1 cellular context compared by ENCODE assay signal in the genomic region with DNA sequence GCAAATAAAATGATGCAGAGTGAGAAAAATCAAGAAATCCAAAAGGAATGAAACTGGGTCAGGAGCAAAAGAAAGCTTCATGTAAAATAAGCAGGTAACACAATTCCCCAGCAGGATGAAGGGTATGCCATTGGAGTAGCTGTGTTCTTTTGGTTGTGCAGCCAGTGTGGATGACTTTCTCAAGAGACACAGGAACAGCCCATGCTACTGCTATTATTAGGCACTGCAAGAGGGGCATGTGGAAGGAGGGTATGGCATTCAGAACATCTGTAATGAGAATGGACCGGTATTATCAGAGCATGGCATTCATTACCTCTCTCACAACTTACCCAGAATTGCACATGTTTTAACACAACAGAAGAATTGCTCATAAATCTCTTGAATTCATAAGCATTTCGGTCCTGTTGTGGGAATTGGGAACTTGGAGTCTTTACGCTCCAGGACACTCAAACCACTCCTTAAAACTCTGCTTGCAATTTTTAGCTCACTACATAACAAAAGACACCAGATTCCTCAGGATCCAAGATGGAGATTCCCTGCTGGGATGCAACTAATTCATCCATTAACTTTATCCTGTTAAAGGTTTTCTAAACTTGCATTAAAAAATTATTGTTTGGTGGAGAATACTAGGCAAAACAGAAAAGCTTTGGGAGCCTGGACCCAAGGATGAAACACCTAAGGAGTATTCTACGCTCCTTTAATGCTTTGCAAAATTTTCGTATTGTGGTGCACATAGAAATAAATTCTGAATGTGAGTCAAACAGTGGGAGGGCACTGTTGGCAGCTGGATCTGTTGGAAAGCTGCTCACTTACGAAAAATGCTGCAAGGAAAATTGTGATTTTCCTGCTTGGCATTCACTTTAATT.
TF ChIP-seq lines count a peak whose summit lies in the region.

No MANE protein-coding gene starts in this region.

TF ChIP-seq in H1, 55 proteins besides CTCF, POLR2A, EP300 and RAD21 (continued from another document):
- TF ChIP-seq, protein P1, sequence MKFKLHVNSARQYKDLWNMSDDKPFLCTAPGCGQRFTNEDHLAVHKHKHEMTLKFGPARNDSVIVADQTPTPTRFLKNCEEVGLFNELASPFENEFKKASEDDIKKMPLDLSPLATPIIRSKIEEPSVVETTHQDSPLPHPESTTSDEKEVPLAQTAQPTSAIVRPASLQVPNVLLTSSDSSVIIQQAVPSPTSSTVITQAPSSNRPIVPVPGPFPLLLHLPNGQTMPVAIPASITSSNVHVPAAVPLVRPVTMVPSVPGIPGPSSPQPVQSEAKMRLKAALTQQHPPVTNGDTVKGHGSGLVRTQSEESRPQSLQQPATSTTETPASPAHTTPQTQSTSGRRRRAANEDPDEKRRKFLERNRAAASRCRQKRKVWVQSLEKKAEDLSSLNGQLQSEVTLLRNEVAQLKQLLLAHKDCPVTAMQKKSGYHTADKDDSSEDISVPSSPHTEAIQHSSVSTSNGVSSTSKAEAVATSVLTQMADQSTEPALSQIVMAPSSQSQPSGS (IDR thresholded peaks at IDR 0.05; ENCODE audit: low read length) = no peak
- TF ChIP-seq SRF (IDR thresholded peaks at IDR 0.05; ENCODE audit: low read depth, low read length) (no peak), CBX8 (IDR thresholded peaks at IDR 0.05; ENCODE audit: borderline replicate concordance, low read depth, low read length) (no peak), RBBP5 (IDR thresholded peaks at IDR 0.05; ENCODE audit: borderline replicate concordance, low read depth, low read length) (no peak), HDAC6 (IDR thresholded peaks at IDR 0.05; ENCODE audit: low read depth, low read length) (no peak), ASH2L (IDR thresholded peaks at IDR 0.05; ENCODE audit: low read length) (peak; percentile 18), TEAD4 (IDR thresholded peaks at IDR 0.05; ENCODE audit: low read depth, low read length) (peak; percentile 24; the same call in 1 of the 2 replicates), SP4 (IDR thresholded peaks at IDR 0.05; ENCODE audit: low read length) (no peak), GABPA (IDR thresholded peaks at IDR 0.05; ENCODE audit: borderline replicate concordance, insufficient read depth, low read length) (no peak), NRF1 (IDR thresholded peaks at IDR 0.05; ENCODE audit: low read depth, low read length) (no peak), SP2 (IDR thresholded peaks at IDR 0.05; ENCODE audit: low read length) (no peak), KDM5A (IDR thresholded peaks at IDR 0.05; ENCODE audit: low read length) (no peak), CEBPB (IDR thresholded peaks at IDR 0.05; ENCODE audit: low read depth, low read length) (0 out of 2 replicates have a peak, but pooled peaks have one; percentile 2), SUZ12 (IDR thresholded peaks at IDR 0.05; ENCODE audit: low read length) (no peak), JUND (IDR thresholded peaks at IDR 0.05; ENCODE audit: low read length) (no peak), NANOG (IDR thresholded peaks at IDR 0.05; ENCODE audit: insufficient read depth, low read depth, low read length, poor library complexity, severe bottlenecking) (no peak), PHF8 (conservative IDR thresholded peaks at IDR 0.05; ENCODE audit: low read depth, low read length) (no peak; the same call in 1 of the 2 replicates), KDM4A (IDR thresholded peaks at IDR 0.05; ENCODE audit: low read depth, low read length, severe bottlenecking) (no peak), SAP30 (IDR thresholded peaks at IDR 0.05; ENCODE audit: insufficient read depth, insufficient replicate concordance, low read length) (no peak), SP1 (IDR thresholded peaks at IDR 0.05; ENCODE audit: low read depth, low read length) (0 out of 2 replicates have a peak, but pooled peaks have one; percentile 29), BRCA1 (IDR thresholded peaks at IDR 0.05; ENCODE audit: low read depth, low read length) (no peak), BCL11A (IDR thresholded peaks at IDR 0.05; ENCODE audit: low read depth in 2 of 2, low read length in 2 of 2) (no peak), HDAC2 (IDR thresholded peaks at IDR 0.05; ENCODE audit: borderline replicate concordance in 1 of 2, low read depth in 2 of 2, low read length in 2 of 2) (no peak), POU5F1 (IDR thresholded peaks at IDR 0.05; ENCODE audit: low read depth, low read length) (peak; percentile 12; the same call in 1 of the 2 replicates)
- TF ChIP-seq, protein P2, sequence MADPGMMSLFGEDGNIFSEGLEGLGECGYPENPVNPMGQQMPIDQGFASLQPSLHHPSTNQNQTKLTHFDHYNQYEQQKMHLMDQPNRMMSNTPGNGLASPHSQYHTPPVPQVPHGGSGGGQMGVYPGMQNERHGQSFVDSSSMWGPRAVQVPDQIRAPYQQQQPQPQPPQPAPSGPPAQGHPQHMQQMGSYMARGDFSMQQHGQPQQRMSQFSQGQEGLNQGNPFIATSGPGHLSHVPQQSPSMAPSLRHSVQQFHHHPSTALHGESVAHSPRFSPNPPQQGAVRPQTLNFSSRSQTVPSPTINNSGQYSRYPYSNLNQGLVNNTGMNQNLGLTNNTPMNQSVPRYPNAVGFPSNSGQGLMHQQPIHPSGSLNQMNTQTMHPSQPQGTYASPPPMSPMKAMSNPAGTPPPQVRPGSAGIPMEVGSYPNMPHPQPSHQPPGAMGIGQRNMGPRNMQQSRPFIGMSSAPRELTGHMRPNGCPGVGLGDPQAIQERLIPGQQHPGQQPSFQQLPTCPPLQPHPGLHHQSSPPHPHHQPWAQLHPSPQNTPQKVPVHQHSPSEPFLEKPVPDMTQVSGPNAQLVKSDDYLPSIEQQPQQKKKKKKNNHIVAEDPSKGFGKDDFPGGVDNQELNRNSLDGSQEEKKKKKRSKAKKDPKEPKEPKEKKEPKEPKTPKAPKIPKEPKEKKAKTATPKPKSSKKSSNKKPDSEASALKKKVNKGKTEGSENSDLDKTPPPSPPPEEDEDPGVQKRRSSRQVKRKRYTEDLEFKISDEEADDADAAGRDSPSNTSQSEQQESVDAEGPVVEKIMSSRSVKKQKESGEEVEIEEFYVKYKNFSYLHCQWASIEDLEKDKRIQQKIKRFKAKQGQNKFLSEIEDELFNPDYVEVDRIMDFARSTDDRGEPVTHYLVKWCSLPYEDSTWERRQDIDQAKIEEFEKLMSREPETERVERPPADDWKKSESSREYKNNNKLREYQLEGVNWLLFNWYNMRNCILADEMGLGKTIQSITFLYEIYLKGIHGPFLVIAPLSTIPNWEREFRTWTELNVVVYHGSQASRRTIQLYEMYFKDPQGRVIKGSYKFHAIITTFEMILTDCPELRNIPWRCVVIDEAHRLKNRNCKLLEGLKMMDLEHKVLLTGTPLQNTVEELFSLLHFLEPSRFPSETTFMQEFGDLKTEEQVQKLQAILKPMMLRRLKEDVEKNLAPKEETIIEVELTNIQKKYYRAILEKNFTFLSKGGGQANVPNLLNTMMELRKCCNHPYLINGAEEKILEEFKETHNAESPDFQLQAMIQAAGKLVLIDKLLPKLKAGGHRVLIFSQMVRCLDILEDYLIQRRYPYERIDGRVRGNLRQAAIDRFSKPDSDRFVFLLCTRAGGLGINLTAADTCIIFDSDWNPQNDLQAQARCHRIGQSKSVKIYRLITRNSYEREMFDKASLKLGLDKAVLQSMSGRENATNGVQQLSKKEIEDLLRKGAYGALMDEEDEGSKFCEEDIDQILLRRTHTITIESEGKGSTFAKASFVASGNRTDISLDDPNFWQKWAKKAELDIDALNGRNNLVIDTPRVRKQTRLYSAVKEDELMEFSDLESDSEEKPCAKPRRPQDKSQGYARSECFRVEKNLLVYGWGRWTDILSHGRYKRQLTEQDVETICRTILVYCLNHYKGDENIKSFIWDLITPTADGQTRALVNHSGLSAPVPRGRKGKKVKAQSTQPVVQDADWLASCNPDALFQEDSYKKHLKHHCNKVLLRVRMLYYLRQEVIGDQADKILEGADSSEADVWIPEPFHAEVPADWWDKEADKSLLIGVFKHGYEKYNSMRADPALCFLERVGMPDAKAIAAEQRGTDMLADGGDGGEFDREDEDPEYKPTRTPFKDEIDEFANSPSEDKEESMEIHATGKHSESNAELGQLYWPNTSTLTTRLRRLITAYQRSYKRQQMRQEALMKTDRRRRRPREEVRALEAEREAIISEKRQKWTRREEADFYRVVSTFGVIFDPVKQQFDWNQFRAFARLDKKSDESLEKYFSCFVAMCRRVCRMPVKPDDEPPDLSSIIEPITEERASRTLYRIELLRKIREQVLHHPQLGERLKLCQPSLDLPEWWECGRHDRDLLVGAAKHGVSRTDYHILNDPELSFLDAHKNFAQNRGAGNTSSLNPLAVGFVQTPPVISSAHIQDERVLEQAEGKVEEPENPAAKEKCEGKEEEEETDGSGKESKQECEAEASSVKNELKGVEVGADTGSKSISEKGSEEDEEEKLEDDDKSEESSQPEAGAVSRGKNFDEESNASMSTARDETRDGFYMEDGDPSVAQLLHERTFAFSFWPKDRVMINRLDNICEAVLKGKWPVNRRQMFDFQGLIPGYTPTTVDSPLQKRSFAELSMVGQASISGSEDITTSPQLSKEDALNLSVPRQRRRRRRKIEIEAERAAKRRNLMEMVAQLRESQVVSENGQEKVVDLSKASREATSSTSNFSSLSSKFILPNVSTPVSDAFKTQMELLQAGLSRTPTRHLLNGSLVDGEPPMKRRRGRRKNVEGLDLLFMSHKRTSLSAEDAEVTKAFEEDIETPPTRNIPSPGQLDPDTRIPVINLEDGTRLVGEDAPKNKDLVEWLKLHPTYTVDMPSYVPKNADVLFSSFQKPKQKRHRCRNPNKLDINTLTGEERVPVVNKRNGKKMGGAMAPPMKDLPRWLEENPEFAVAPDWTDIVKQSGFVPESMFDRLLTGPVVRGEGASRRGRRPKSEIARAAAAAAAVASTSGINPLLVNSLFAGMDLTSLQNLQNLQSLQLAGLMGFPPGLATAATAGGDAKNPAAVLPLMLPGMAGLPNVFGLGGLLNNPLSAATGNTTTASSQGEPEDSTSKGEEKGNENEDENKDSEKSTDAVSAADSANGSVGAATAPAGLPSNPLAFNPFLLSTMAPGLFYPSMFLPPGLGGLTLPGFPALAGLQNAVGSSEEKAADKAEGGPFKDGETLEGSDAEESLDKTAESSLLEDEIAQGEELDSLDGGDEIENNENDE (IDR thresholded peaks at IDR 0.05; ENCODE audit: insufficient replicate concordance, low read length) = peak; percentile 93
- TF ChIP-seq, protein P3, sequence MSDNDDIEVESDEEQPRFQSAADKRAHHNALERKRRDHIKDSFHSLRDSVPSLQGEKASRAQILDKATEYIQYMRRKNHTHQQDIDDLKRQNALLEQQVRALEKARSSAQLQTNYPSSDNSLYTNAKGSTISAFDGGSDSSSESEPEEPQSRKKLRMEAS (IDR thresholded peaks at IDR 0.05) = no peak
TF ChIP-seq in H1: peak in this region for 6.
